8 cellular contexts compared by ENCODE assay signal in the genomic region with DNA sequence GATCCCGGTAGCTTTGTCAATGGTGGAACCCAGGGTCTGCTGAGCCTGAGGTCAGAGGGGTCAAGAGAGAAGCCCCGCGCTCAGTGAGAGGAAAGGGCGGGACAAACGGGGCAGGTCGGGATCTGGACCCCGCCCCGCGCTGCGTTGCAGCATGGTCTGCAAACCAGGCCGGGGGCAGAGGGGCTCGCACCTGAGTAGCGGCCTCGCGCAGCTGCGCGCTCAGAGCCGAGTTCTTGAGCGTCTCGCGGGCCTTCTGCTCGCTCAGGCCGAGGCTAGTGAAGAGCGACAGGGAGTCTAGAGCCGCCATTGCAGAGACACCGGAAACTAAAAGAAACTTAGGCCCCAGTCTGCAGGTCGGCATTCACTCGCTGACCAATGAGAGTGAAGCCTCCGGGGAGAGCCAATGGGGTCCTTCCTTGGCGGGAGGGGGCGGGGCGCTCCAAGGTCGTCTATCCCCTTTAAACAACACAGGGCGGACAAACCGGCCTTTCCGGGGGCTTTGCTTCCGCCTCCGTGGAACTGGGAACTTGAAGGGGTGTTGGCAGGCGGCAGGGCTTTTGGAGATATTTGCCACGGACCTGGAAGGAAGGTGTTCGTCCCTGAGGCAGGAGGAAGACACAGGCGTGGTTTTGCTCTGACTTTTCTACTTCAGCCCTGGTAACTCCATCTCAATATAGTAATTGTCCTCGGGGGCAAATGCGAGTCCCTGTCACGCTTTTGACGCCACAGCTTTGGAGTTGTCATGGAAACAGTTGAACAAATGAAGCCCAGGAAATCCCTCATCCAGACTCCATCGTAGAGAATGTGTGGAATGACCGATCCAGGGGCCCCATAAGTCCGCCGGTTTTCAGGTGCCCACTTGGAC. TPM values are rescaled to one million over a fixed set of nuclear protein-coding genes. Genes with fewer than 3 reads are reported as not detected.
A peak's percentile ranks its signal among the peaks of the same experiment; 100 is the strongest.
DNase-seq lines count a peak whose midpoint lies in the region; ATAC-seq and TF ChIP-seq lines count a peak whose summit lies in the region.

A gene (minus strand): TSS at position 331 of the 865 bp plus-strand sequence. CDS start 24 bp downstream, at position 307.

- peak within 1 kb of the TSS; percentile 97 for H3K4me3 Mint-ChIP-seq in activated T-helper 2 cell treated with anti-CD3 and anti-CD28 coated beads, Interferon-gamma antibody, Interleukin-2, Interleukin-4, amounts not matched to agents 10 μg/mL and 5 μg/mL and 100 μg/mL, durations not matched to agents 14 hours and 24 hours and 36 hours (ENCODE audit: low read depth)
- H3K4me3 Mint-ChIP-seq in natural killer cell, result peak within 1 kb of the TSS; percentile 99

- H3F3A ChIP-seq in GM23248 (ENCODE audit: insufficient read depth), result peaks cover 13% of the 10 kb centered on the region

- H3K27ac Mint-ChIP-seq in activated T-helper 2 cell treated with anti-CD3 and anti-CD28 coated beads, Interferon-gamma antibody, Interleukin-2, Interleukin-4, amounts not matched to agents 10 μg/mL and 5 μg/mL and 100 μg/mL, durations not matched to agents 14 hours and 24 hours and 36 hours, result peak within 1 kb of the TSS; percentile 93
- peak within 1 kb of the TSS; percentile 95 to 99 for H3K27ac Mint-ChIP-seq in natural killer cell

- H3K27me3 ChIP-seq in DND-41 (ENCODE audit: insufficient read depth, low read length, poor library complexity), result no peaks in the 10 kb centered on the region
- no peaks in the 10 kb centered on the region for H3K27me3 ChIP-seq in GM23248 (replicated peaks; ENCODE audit: insufficient read depth)

- H2AFZ ChIP-seq in DND-41 (ENCODE audit: low read depth, low read length) (peak within 1 kb of the TSS; percentile 94), GM23248 (peak within 1 kb of the TSS; percentile 88)

- H3K79me2 ChIP-seq in DND-41 (ENCODE audit: insufficient read depth, low read length) (peaks cover 27% of the 10 kb centered on the region), GM23248 (ENCODE audit: insufficient read depth) (peaks cover 56% of the 10 kb centered on the region)

- H3K4me2 ChIP-seq in DND-41 (ENCODE audit: insufficient read depth, low read length), result peak within 1 kb of the TSS; percentile 98
- H3K4me2 ChIP-seq in GM23248 (ENCODE audit: unreplicated experiment), result peak within 1 kb of the TSS; percentile 95

- H3K4me3 ChIP-seq in DND-41 (ENCODE audit: low read depth in 1 of 2, low read length in 2 of 2) (peak within 1 kb of the TSS; percentile 69 to 94), GM23248 (peak within 1 kb of the TSS; percentile 90), fibroblast of mammary gland (ENCODE audit: control insufficient read depth, low read depth, low read length) (peak within 1 kb of the TSS; percentile 91)

- H3K9me3 Mint-ChIP-seq in activated T-helper 2 cell treated with anti-CD3 and anti-CD28 coated beads, Interferon-gamma antibody, Interleukin-2, Interleukin-4, amounts not matched to agents 10 μg/mL and 5 μg/mL and 100 μg/mL, durations not matched to agents 14 hours and 24 hours and 36 hours, result no peaks in the 10 kb centered on the region
- no peaks in the 10 kb centered on the region for H3K9me3 Mint-ChIP-seq in natural killer cell

- H3K36me3 Mint-ChIP-seq in activated T-helper 2 cell treated with anti-CD3 and anti-CD28 coated beads, Interferon-gamma antibody, Interleukin-2, Interleukin-4, amounts not matched to agents 10 μg/mL and 5 μg/mL and 100 μg/mL, durations not matched to agents 14 hours and 24 hours and 36 hours (ENCODE audit: low read depth), result peaks cover 46% of the 10 kb centered on the region
- no peaks in the 10 kb centered on the region for H3K36me3 Mint-ChIP-seq in natural killer cell

- H3K36me3 ChIP-seq in DND-41 (ENCODE audit: insufficient read depth, low read length) (peaks cover 58% of the 10 kb centered on the region), GM23248 (ENCODE audit: low read depth) (peaks cover 25% of the 10 kb centered on the region; the same call in 1 of the 2 replicates)

- DNase-seq in DND-41, result peak; percentile 93
- peak; percentile 96 for DNase-seq in GM23248
- peak; percentile 92 for DNase-seq in LoVo (ENCODE audit: low spot score)
- DNase-seq in activated T-helper 2 cell treated with anti-CD3 and anti-CD28 coated beads, Interferon-gamma antibody, Interleukin-2, Interleukin-4, amounts not matched to agents 10 μg/mL and 5 μg/mL and 100 μg/mL, durations not matched to agents 14 hours and 24 hours and 36 hours (ENCODE audit: low spot score), result peak; percentile 86
- DNase-seq in fibroblast of mammary gland (ENCODE audit: low read depth), result peak; percentile 88
- peak; percentile 87 for DNase-seq in natural killer cell
- peak; percentile 79 to 89 (median 84) for DNase-seq in stimulated activated naive CD4-positive, alpha-beta T cell (lab: John Stamatoyannopoulos, UW)

- peaks cover 18% of the 10 kb centered on the region for H3K4me1 Mint-ChIP-seq in activated T-helper 2 cell treated with anti-CD3 and anti-CD28 coated beads, Interferon-gamma antibody, Interleukin-2, Interleukin-4, amounts not matched to agents 10 μg/mL and 5 μg/mL and 100 μg/mL, durations not matched to agents 14 hours and 24 hours and 36 hours (ENCODE audit: low read depth)
- H3K4me1 Mint-ChIP-seq in natural killer cell, result peaks cover 30 to 35% of the 10 kb centered on the region in 2 donors

- H3K27ac ChIP-seq in DND-41 (ENCODE audit: low read length) (peak within 1 kb of the TSS; percentile 92), GM23248 (peak within 1 kb of the TSS; percentile 80)

- H3K27me3 Mint-ChIP-seq in activated T-helper 2 cell treated with anti-CD3 and anti-CD28 coated beads, Interferon-gamma antibody, Interleukin-2, Interleukin-4, amounts not matched to agents 10 μg/mL and 5 μg/mL and 100 μg/mL, durations not matched to agents 14 hours and 24 hours and 36 hours (ENCODE audit: low read depth), result no peaks in the 10 kb centered on the region
- H3K27me3 Mint-ChIP-seq in natural killer cell (ENCODE audit: low read depth in 2 of 2), result no peaks in the 10 kb centered on the region

- H3K9me3 ChIP-seq in DND-41 (ENCODE audit: insufficient read depth, low read length, severe bottlenecking) (no peaks in the 10 kb centered on the region), GM23248 (ENCODE audit: low read depth) (no peaks in the 10 kb centered on the region)

- TF ChIP-seq CTCF in DND-41 (IDR thresholded peaks at IDR 0.05; ENCODE audit: borderline replicate concordance, extremely low read depth, low read length, poor library complexity, severe bottlenecking), result no peak
- TF ChIP-seq CTCF in fibroblast of mammary gland (conservative IDR thresholded peaks at IDR 0.05; ENCODE audit: control insufficient read depth, insufficient read depth, low read depth, low read length), result no peak
- TF ChIP-seq CTCF in natural killer cell (IDR thresholded peaks at IDR 0.05), result no peak

- H4K20me1 ChIP-seq in DND-41 (ENCODE audit: insufficient read depth, low read length), result no peaks in the 10 kb centered on the region
- H4K20me1 ChIP-seq in GM23248 (ENCODE audit: insufficient read depth), result no peaks in the 10 kb centered on the region

- ATAC-seq in DND-41 (ENCODE audit: insufficient read depth, low read depth) (peak; percentile 96), natural killer cell (peak; percentile 98 to 99 (median 99))

- H3K4me1 ChIP-seq in DND-41 (ENCODE audit: insufficient read depth, low read length) (peaks cover 31% of the 10 kb centered on the region), GM23248 (ENCODE audit: insufficient read depth) (peaks cover 13% of the 10 kb centered on the region)

- H3K9me2 ChIP-seq in GM23248 (ENCODE audit: insufficient read depth), result no peaks in the 10 kb centered on the region

- peak; percentile 81 for TF ChIP-seq POLR2A in Raji (IDR thresholded peaks at IDR 0.05; ENCODE audit: insufficient read depth, low read depth, low read length)

- intact Hi-C loops in activated T-helper 2 cell treated with anti-CD3 and anti-CD28 coated beads, Interferon-gamma antibody, Interleukin-2, Interleukin-4, amounts not matched to agents 10 μg/mL and 5 μg/mL and 100 μg/mL, durations not matched to agents 14 hours and 24 hours and 36 hours (cut with micrococcal nuclease), result loop anchor here (1.0 kb wide), 2 partner anchors 10 to 16 kb away; a partner anchor contains a TSS
- intact Hi-C loops in natural killer cell (cut with micrococcal nuclease), result loop anchor here (1.0 kb wide), 2 partner anchors 10 to 16 kb away; a partner anchor contains a TSS

- peak within 1 kb of the TSS; percentile 88 for H3K9ac ChIP-seq in DND-41 (ENCODE audit: low read depth, low read length)
- peak within 1 kb of the TSS; percentile 93 for H3K9ac ChIP-seq in GM23248

- in situ Hi-C loops in GM23248 (cut with MboI), result no loop called here

- WGBS in GM23248 (ENCODE audit: low coverage in 1 of 2, low lambda C conversion rate in 2 of 2, missing lambda C conversion rate in 2 of 2), 2 experiments, result 1 to 2% methylated on average over 48 to 50 of the region's 50 CpGs

RNA-seq across cellular contexts. Expression of the gene that starts here (rescaled TPM):
- 201 and 240 TPM in 2 replicates for total RNA-seq in GM23248 (2014; rRNA removed; shearing (Covaris generic))
- 87.0 and 94.8 TPM in 2 replicates for polyA plus RNA-seq in GM23248 (2016; fragmentation: Nextera tagmentation; extraction: Ambion mirVana)
- total RNA-seq in activated T-helper 2 cell treated with anti-CD3 and anti-CD28 coated beads, Interferon-gamma antibody, Interleukin-2, Interleukin-4, amounts not matched to agents 10 μg/mL and 5 μg/mL and 100 μg/mL, durations not matched to agents 14 hours and 24 hours and 36 hours, result 209 and 226 TPM in 2 replicates
- total RNA-seq in natural killer cell, result 100 to 1,000 TPM; 250 to 280 (median 258) TPM

Comparison
In these comparisons a context has a peak if more than half of its experiments do, and no peak if none do; other contexts are left out.
1. Peak in every context shown above with its lines: DNase-seq, ATAC-seq, H3K4me3 ChIP-seq and H3K27ac ChIP-seq.